Comparison of ENCODE assay signal across 11 cellular contexts in genomic region chr3:196970547-196971093, GRCh38. TPM values are rescaled to one million over a fixed set of nuclear protein-coding genes. Genes with fewer than 3 reads are reported as not detected.
DNase-seq lines count a peak whose midpoint lies in the region; ATAC-seq and TF ChIP-seq lines count a peak whose summit lies in the region.
"Had no signal": no experiment of that assay in that cellular context is flagged by ENCODE, and none has a peak within 500 bp of the region (broad histone marks: within the 10 kb centered on the region; RNA-seq: fewer than 3 reads in every experiment).

No MANE protein-coding gene starts in this region.

- TF ChIP-seq CTCF in MCF 10A (IDR thresholded peaks at IDR 0.05; ENCODE audit: unreplicated experiment) (no peak), mammary epithelial cell (conservative IDR thresholded peaks at IDR 0.05 in 1 of 2, IDR thresholded peaks at IDR 0.05 in 1 of 2; ENCODE audit: extremely low read depth in 1 of 2, insufficient read depth in 1 of 2, low read depth in 1 of 2, low read length in 2 of 2) (no peak), endodermal cell (conservative IDR thresholded peaks at IDR 0.05) (no peak), mucosa of descending colon (IDR thresholded peaks at IDR 0.05) (no peak)

- H3K27ac ChIP-seq in mammary epithelial cell (ENCODE audit: insufficient read depth, low read depth, low read length) = no peak overlapping the region
- H3K27ac ChIP-seq in endodermal cell (ENCODE audit: low read depth, low read length) = no peak overlapping the region
- H3K27ac ChIP-seq: PC-9 had no signal

- H3K4me1 Mint-ChIP-seq in MCF 10A (ENCODE audit: insufficient read depth, unreplicated experiment) (no peaks in the 10 kb centered on the region), T-helper 17 cell (peaks cover 4% of the 10 kb centered on the region), endodermal cell (peaks cover 3% of the 10 kb centered on the region)
- peaks cover 18% of the 10 kb centered on the region for H3K4me1 Mint-ChIP-seq in stimulated activated naive CD8-positive, alpha-beta T cell treated with anti-CD3 and anti-CD28 coated beads, Interleukin-15, amount 100 ng/mL, for 72 hours

- H3K27me3 Mint-ChIP-seq in MCF 10A (ENCODE audit: insufficient read depth, unreplicated experiment) = no peaks in the 10 kb centered on the region
- H3K27me3 Mint-ChIP-seq in T-helper 17 cell = peaks cover 9% of the 10 kb centered on the region
- peaks cover 56% of the 10 kb centered on the region for H3K27me3 Mint-ChIP-seq in endodermal cell (ENCODE audit: insufficient read depth)
- H3K27me3 Mint-ChIP-seq in stimulated activated naive CD8-positive, alpha-beta T cell treated with anti-CD3 and anti-CD28 coated beads, Interleukin-15, amount 100 ng/mL, for 72 hours = peaks cover 52% of the 10 kb centered on the region

- H3K9me3 Mint-ChIP-seq in MCF 10A (ENCODE audit: unreplicated experiment) (no peaks in the 10 kb centered on the region), endodermal cell (peaks cover 16% of the 10 kb centered on the region)
- no peaks in the 10 kb centered on the region for H3K9me3 Mint-ChIP-seq in stimulated activated naive CD8-positive, alpha-beta T cell treated with anti-CD3 and anti-CD28 coated beads, Interleukin-15, amount 100 ng/mL, for 72 hours

- DNase-seq in MCF 10A (ENCODE audit: unreplicated experiment) (no peak), mammary epithelial cell (no peak), T-helper 17 cell (no peak), endodermal cell (no peak), mucosa of descending colon (no peak)
- DNase-seq in stimulated activated naive CD8-positive, alpha-beta T cell treated with anti-CD3 and anti-CD28 coated beads, Interleukin-15, amount 100 ng/mL, for 72 hours = no peak
- no peak for DNase-seq in stimulated activated CD4-positive, alpha-beta T cell treated with anti-CD3 and anti-CD28 coated beads, Interleukin-4, amount 100 ng/mL, for 1 hour

- no peak overlapping the region for H3K4me2 ChIP-seq in mammary epithelial cell (ENCODE audit: insufficient read depth, low read depth, low read length)

- ATAC-seq in T-helper 17 cell (no peak), HG03095 (IDR thresholded peaks at IDR 0.05; ENCODE audit: unreplicated experiment) (no peak), mucosa of descending colon (no peak)
- ATAC-seq in stimulated activated naive CD8-positive, alpha-beta T cell treated with anti-CD3 and anti-CD28 coated beads, Interleukin-15, amount 100 ng/mL, for 72 hours = no peak

- CTCF ChIA-PET in MCF 10A (lab: Yijun Ruan, JAX) (interaction anchor here (0.6 to 1.7 kb wide), 10 partner anchors 9 to 539 kb away, joined by 3 to 6 read pairs (median 4); partner anchors contain the start of gene NCBP2), mammary epithelial cell (lab: Charles Lee; ENCODE audit: low non-redundant PET) (no interaction called here)

- intact Hi-C loops in MCF 10A (cut with micrococcal nuclease) = loop anchor here (2.0 kb wide), 1 partner anchor 362 kb away; no protein-coding TSS in a partner anchor
- intact Hi-C loops in mammary epithelial cell (cut with micrococcal nuclease) = loop anchor here (2.0 kb wide), 1 partner anchor 60 kb away; no protein-coding TSS in a partner anchor
- intact Hi-C loops in mucosa of descending colon (cut with DNase I, micrococcal nuclease) = loop anchor here in 1 of 2 donors (10.0 kb wide), 1 partner anchor 136 kb away; no protein-coding TSS in a partner anchor

- H3K4me3 Mint-ChIP-seq in MCF 10A (ENCODE audit: unreplicated experiment) = peak overlapping the region; percentile 68
- H3K4me3 Mint-ChIP-seq in T-helper 17 cell = peak overlapping the region; percentile 83
- peak overlapping the region; percentile 31 for H3K4me3 Mint-ChIP-seq in endodermal cell
- peak overlapping the region; percentile 75 for H3K4me3 Mint-ChIP-seq in stimulated activated naive CD8-positive, alpha-beta T cell treated with anti-CD3 and anti-CD28 coated beads, Interleukin-15, amount 100 ng/mL, for 72 hours

- in situ Hi-C loops in mammary epithelial cell (cut with MboI; ENCODE audit: low sequenced_read_pairs in 2 of 2) = no loop called here

- no peak overlapping the region for H3K27ac Mint-ChIP-seq in MCF 10A (ENCODE audit: low read depth, unreplicated experiment)
- peak overlapping the region; percentile 74 for H3K27ac Mint-ChIP-seq in T-helper 17 cell
- H3K27ac Mint-ChIP-seq in endodermal cell = no peak overlapping the region
- H3K27ac Mint-ChIP-seq in stimulated activated naive CD8-positive, alpha-beta T cell treated with anti-CD3 and anti-CD28 coated beads, Interleukin-15, amount 100 ng/mL, for 72 hours = peak overlapping the region in 1 of 2 donors; percentile 90

- no peaks in the 10 kb centered on the region for H3K27me3 ChIP-seq in mammary epithelial cell (ENCODE audit: insufficient read depth, low read length)
- H3K27me3 ChIP-seq in endodermal cell (ENCODE audit: control insufficient read depth, insufficient read depth, low read length, poor library complexity, severe bottlenecking) = peaks cover 58% of the 10 kb centered on the region
- H3K27me3 ChIP-seq: breast epithelium had no signal

- H3K79me2 ChIP-seq in mammary epithelial cell (ENCODE audit: insufficient read depth, low read length) = no peaks in the 10 kb centered on the region

- dilution Hi-C loops in mammary epithelial cell (cut with HindIII; ENCODE audit: low sequenced_read_pairs) = no loop called here

- POLR2A ChIA-PET in MCF 10A (lab: Yijun Ruan, JAX) = interaction anchor here (3.8 kb wide), 1 partner anchor 28 kb away, joined by 30 read pairs; the partner anchor contains the start of gene NCBP2

- BruUV-seq in MCF 10A (replicated peaks; lab: Mats Ljungman, UMichigan) (no TSS peak), mammary epithelial cell (replicated peaks; lab: Mats Ljungman, UMichigan) (no TSS peak)

- H3K9ac ChIP-seq in mammary epithelial cell (ENCODE audit: insufficient read depth, low read length) = no peak overlapping the region
- no peak overlapping the region for H3K9ac ChIP-seq in endodermal cell (ENCODE audit: extremely low read depth, low read length, poor library complexity, severe bottlenecking)

- WGBS in mammary epithelial cell (ENCODE audit: low coverage, missing lambda C conversion rate) = 82% methylated on average over 14 of the region's 15 CpGs
- WGBS in endodermal cell (ENCODE audit: insufficient coverage in 1 of 2, insufficient read length in 1 of 2), 2 experiments = 80 to 90% methylated on average over 7 to 15 of the region's 15 CpGs

- H3K36me3 Mint-ChIP-seq in MCF 10A (ENCODE audit: insufficient read depth, unreplicated experiment) (no peaks in the 10 kb centered on the region), T-helper 17 cell (ENCODE audit: low read depth) (no peaks in the 10 kb centered on the region), endodermal cell (ENCODE audit: low read depth) (no peaks in the 10 kb centered on the region)

- H4K20me1 ChIP-seq in mammary epithelial cell (ENCODE audit: insufficient read depth, low read length) = no peaks in the 10 kb centered on the region

- H2AFZ ChIP-seq in mammary epithelial cell (ENCODE audit: low read depth, low read length) = no peak overlapping the region
- H2AFZ ChIP-seq: PC-9 had no signal

- no peaks in the 10 kb centered on the region for H3K9me3 ChIP-seq in mammary epithelial cell (replicated peaks; ENCODE audit: insufficient read depth, low read length)
- no peaks in the 10 kb centered on the region for H3K9me3 ChIP-seq in T-helper 17 cell (ENCODE audit: control insufficient read depth, low read length, poor library complexity, severe bottlenecking)
- peaks cover 8% of the 10 kb centered on the region for H3K9me3 ChIP-seq in endodermal cell (ENCODE audit: control insufficient read depth, low read length)
- H3K9me3 ChIP-seq in mucosa of descending colon = no peaks in the 10 kb centered on the region
- H3K9me3 ChIP-seq: breast epithelium, left ventricle myocardium inferior had no signal

- H3K36me3 ChIP-seq in mammary epithelial cell (ENCODE audit: insufficient read depth, low read length) (no peaks in the 10 kb centered on the region), endodermal cell (ENCODE audit: control insufficient read depth, insufficient read depth, low read length) (no peaks in the 10 kb centered on the region), mucosa of descending colon (ENCODE audit: low read depth) (no peaks in the 10 kb centered on the region)
- H3K36me3 ChIP-seq: breast epithelium, left ventricle myocardium inferior had no signal

- no peak overlapping the region for H3K4me3 ChIP-seq in mammary epithelial cell (replicated peaks in 1 of 3; ENCODE audit: insufficient read depth in 1 of 3, low read depth in 2 of 3, low read length in 3 of 3)
- H3K4me3 ChIP-seq in endodermal cell (ENCODE audit: low read length) = no peak overlapping the region
- no peak overlapping the region for H3K4me3 ChIP-seq in mucosa of descending colon

- H3K4me1 ChIP-seq in mammary epithelial cell (ENCODE audit: insufficient read depth, low read length) (peaks cover 16% of the 10 kb centered on the region), endodermal cell (ENCODE audit: control insufficient read depth, insufficient read depth, low read length) (no peaks in the 10 kb centered on the region), mucosa of descending colon (ENCODE audit: low read depth) (peaks cover 8% of the 10 kb centered on the region)

RNA-seq across cellular contexts. Expression of gene PIGZ, which starts 2.0 kb away (rescaled TPM):
- total RNA-seq in MCF 10A (2022) (5.2 and 7.1 TPM in 2 replicates), mammary epithelial cell (1 to 10 TPM; 2.7 to 4.7 TPM), T-helper 17 cell (1 to 10 TPM in 1 of 2 donors, under 1 TPM in 1; 0.89 to 1.5 TPM), endodermal cell (under 1 TPM; 0.22 to 0.31 TPM), mucosa of descending colon (100 to 1,000 TPM in 2 of 3 donors, 10 to 100 TPM in 1; 29.1 to 131 (median 122) TPM)
- 1.0 TPM for polyA plus RNA-seq in mammary epithelial cell
- 1.2 TPM for polyA minus RNA-seq in mammary epithelial cell
- 0.46 TPM for polyA plus RNA-seq in endodermal cell (2013, experiment 1 of 2)
- not detected for polyA plus RNA-seq in endodermal cell (2013, experiment 2 of 2)

RNA-seq across cellular contexts. Expression of gene NCBP2, which starts 28.3 kb away (rescaled TPM):
- total RNA-seq in MCF 10A (2022) (80.9 and 91.8 TPM in 2 replicates), mammary epithelial cell (10 to 100 TPM; 47.5 to 77.0 TPM), T-helper 17 cell (10 to 100 TPM; 48.7 to 51.7 TPM), endodermal cell (10 to 100 TPM; 74.9 to 97.3 TPM), mucosa of descending colon (10 to 100 TPM; 48.0 to 57.3 (median 55.0) TPM)
- polyA plus RNA-seq in mammary epithelial cell = 45.1 TPM
- 50.3 TPM for polyA minus RNA-seq in mammary epithelial cell
- 109 TPM for polyA plus RNA-seq in endodermal cell (2013, experiment 1 of 2)
- 98.5 TPM for polyA plus RNA-seq in endodermal cell (2013, experiment 2 of 2)

RNA-seq across cellular contexts. Expression of gene MELTF, which starts 59.0 kb away (rescaled TPM):
- 9.1 and 20.6 TPM in 2 replicates for total RNA-seq in MCF 10A (2022)
- 10 to 100 TPM in 1 of 2 donors, 1 to 10 TPM in 1; 5.8 to 11.7 TPM for total RNA-seq in mammary epithelial cell
- 5.7 TPM for polyA plus RNA-seq in mammary epithelial cell
- 2.7 TPM for polyA minus RNA-seq in mammary epithelial cell
- 1 to 10 TPM; 2.6 TPM for total RNA-seq in T-helper 17 cell
- 10 to 100 TPM; 11.3 to 15.1 TPM for total RNA-seq in endodermal cell
- 4.8 TPM for polyA plus RNA-seq in endodermal cell (2013, experiment 1 of 2)
- 5.1 TPM for polyA plus RNA-seq in endodermal cell (2013, experiment 2 of 2)
- 10 to 100 TPM in 2 of 3 donors, 1 to 10 TPM in 1; 8.4 to 17.3 (median 10.7) TPM for total RNA-seq in mucosa of descending colon

Comparison
In these comparisons a context has a peak if more than half of its experiments do, and no peak if none do; other contexts are left out.
1. H3K4me3 Mint-ChIP-seq: peak in every context shown above with its lines; median percentile 83 in T-helper 17 cell; 75 in stimulated activated naive CD8-positive, alpha-beta T cell treated with anti-CD3 and anti-CD28 coated beads, Interleukin-15, amount 100 ng/mL, for 72 hours; 68 in MCF 10A; 31 in endodermal cell.